8 cellular contexts compared by ENCODE assay signal in genomic region chr11:113994077-113994954, GRCh38. TPM values are rescaled to one million over a fixed set of nuclear protein-coding genes. Genes with fewer than 3 reads are reported as not detected.
A peak's percentile ranks its signal among the peaks of the same experiment; 100 is the strongest.
DNase-seq lines count a peak whose midpoint lies in the region; TF ChIP-seq lines count a peak whose summit lies in the region.

No MANE protein-coding gene starts in this region.

- no peak overlapping the region for H3K4me3 ChIP-seq in left ventricle myocardium inferior

- no peaks in the 10 kb centered on the region for H3K36me3 ChIP-seq in left ventricle myocardium inferior

- intact Hi-C loops in left ventricle myocardium inferior (cut with micrococcal nuclease): loop anchor here (2.0 kb wide), 1 partner anchor 268 kb away; no protein-coding TSS in a partner anchor

- no peak overlapping the region for H3K27ac ChIP-seq in left ventricle myocardium inferior (replicated peaks)

- peak; percentile 74 for TF ChIP-seq CTCF in left ventricle myocardium inferior (IDR thresholded peaks at IDR 0.05; ENCODE audit: borderline replicate concordance)

- no peaks in the 10 kb centered on the region for H3K9me3 ChIP-seq in left ventricle myocardium inferior (replicated peaks)

- H3K4me1 ChIP-seq in left ventricle myocardium inferior: no peaks in the 10 kb centered on the region

- peaks cover 70% of the 10 kb centered on the region for H3K27me3 ChIP-seq in left ventricle myocardium inferior (ENCODE audit: low read depth)

- DNase-seq in DMS 273 (lab: John Stamatoyannopoulos, UW; ENCODE audit: unreplicated experiment) (peak; percentile 31), DMS 273 treated with DMSO at 0.1 percent for 48 hours (lab: John Stamatoyannopoulos, UW) (no peak), NCI-H524 (lab: John Stamatoyannopoulos, UW) (peak; percentile 47 to 80), left ventricle myocardium inferior (no peak), middle frontal gyrus (ENCODE audit: extremely low spot score, low spot score) (no peak), Ammon's horn (ENCODE audit: low spot score) (no peak)
- DNase-seq in activated naive CD4-positive, alpha-beta T cell (lab: John Stamatoyannopoulos, UW): peak in 3 of 4 experiments; percentile 3 to 19 (median 8)
- DNase-seq in stimulated activated CD4-positive, alpha-beta T cell treated with anti-CD3 and anti-CD28 coated beads, Interleukin-15, amount 100 ng/mL, for 24 hours: peak; percentile 46

RNA-seq across cellular contexts. Expression of gene HTR3A, which starts 19.4 kb away (rescaled TPM):
- total RNA-seq in left ventricle myocardium inferior: not detected

Comparison
In these comparisons a context has a peak if more than half of its experiments do, and no peak if none do; other contexts are left out.
1. DNase-seq: peak in DMS 273 (single experiment), NCI-H524 (2 of 2), activated naive CD4-positive, alpha-beta T cell (3 of 4) and stimulated activated CD4-positive, alpha-beta T cell treated with anti-CD3 and anti-CD28 coated beads, Interleukin-15, amount 100 ng/mL, for 24 hours (single experiment); none in DMS 273 treated with DMSO at 0.1 percent for 48 hours (single experiment), left ventricle myocardium inferior (single experiment), middle frontal gyrus (single experiment) and Ammon's horn (single experiment).